8 cellular contexts compared by ENCODE assay signal in the genomic region with DNA sequence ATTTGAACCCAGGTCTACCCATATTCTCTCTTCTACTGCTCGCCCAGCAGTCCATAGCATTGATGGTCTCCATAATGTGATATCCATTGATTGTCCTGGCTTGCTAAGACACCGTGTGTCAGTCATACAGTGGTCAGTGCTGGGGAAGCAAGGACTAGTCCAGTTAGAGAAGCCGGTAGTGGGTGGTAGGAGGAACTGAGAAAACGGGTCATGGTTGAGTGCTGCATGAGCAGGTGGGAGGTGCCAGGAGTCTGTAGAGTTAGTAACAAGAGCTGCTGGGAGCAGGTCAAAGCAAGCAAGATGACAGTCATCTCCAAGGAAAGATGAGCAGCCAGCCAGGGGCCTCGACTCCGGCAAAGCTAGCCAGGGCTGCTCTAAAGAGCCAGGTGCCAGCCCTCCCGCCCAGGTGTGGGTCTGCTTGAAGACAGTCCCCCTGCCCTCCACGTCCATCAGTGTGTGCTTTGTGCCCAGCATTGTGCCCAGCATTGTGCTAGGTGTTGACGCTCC. TPM values are rescaled to one million over a fixed set of nuclear protein-coding genes. Genes with fewer than 3 reads are reported as not detected.
DNase-seq lines count a peak whose midpoint lies in the region; ATAC-seq and TF ChIP-seq lines count a peak whose summit lies in the region.

No MANE protein-coding gene starts in this region.

- CTCF ChIA-PET in RWPE1 (lab: Yijun Ruan, JAX): interaction anchor here (0.7 to 2.4 kb wide), 2 partner anchors 8 to 111 kb away, joined by 3 to 14 read pairs; no protein-coding TSS in a partner anchor

- POLR2A ChIA-PET in RWPE1 (lab: Yijun Ruan, JAX; ENCODE audit: low non-redundant PET): interaction anchor here (0.6 kb wide), 1 partner anchor 14 kb away, joined by 5 read pairs; no protein-coding TSS in a partner anchor

- H3K36me3 Mint-ChIP-seq in activated naive CD4-positive, alpha-beta T cell treated with anti-CD3 and anti-CD28 coated beads, Interleukin-2, amount 50 U/mL, for 24 hours: peaks cover 2% of the 10 kb centered on the region

- TF ChIP-seq CTCF in ascending aorta (IDR thresholded peaks at IDR 0.05): no peak
- no peak for TF ChIP-seq CTCF in RWPE1 (conservative IDR thresholded peaks at IDR 0.05; ENCODE audit: low read depth)

- no peaks in the 10 kb centered on the region for H3K9me3 Mint-ChIP-seq in activated naive CD4-positive, alpha-beta T cell treated with anti-CD3 and anti-CD28 coated beads, Interleukin-2, amount 50 U/mL, for 24 hours

- peaks cover 0 to 6% of the 10 kb centered on the region in 2 donors for H3K4me1 ChIP-seq in ascending aorta

- intact Hi-C loops in left ventricle myocardium superior (cut with micrococcal nuclease): no loop called here
- intact Hi-C loops in ascending aorta (cut with DNase I): no loop called here

- no peaks in the 10 kb centered on the region for H3K36me3 ChIP-seq in ascending aorta

- peak overlapping the region; percentile 10 for H3K27ac Mint-ChIP-seq in activated naive CD4-positive, alpha-beta T cell treated with anti-CD3 and anti-CD28 coated beads, Interleukin-2, amount 50 U/mL, for 24 hours

- H3K27ac ChIP-seq in ascending aorta (no peak overlapping the region), RWPE1 (no peak overlapping the region)

- H3K9me3 ChIP-seq in ascending aorta: no peaks in the 10 kb centered on the region

- ATAC-seq in HG02798 (IDR thresholded peaks at IDR 0.05; ENCODE audit: poor library complexity, unreplicated experiment) (peak; percentile 68), left ventricle myocardium superior (peak; percentile 20)

- H3K4me3 ChIP-seq in ascending aorta: no peak overlapping the region

- H3K27me3 Mint-ChIP-seq in activated naive CD4-positive, alpha-beta T cell treated with anti-CD3 and anti-CD28 coated beads, Interleukin-2, amount 50 U/mL, for 24 hours: no peaks in the 10 kb centered on the region

- H3K27me3 ChIP-seq in ascending aorta: no peaks in the 10 kb centered on the region

- no peak for DNase-seq in activated naive CD4-positive, alpha-beta T cell treated with Interleukin-2 at 50 U/mL for 16 hours
- DNase-seq in NCI-H2196 treated with DMSO at 0.1 percent for 48 hours (lab: John Stamatoyannopoulos, UW; ENCODE audit: unreplicated experiment): peak; percentile 59
- DNase-seq in left ventricle myocardium superior: no peak
- DNase-seq in ascending aorta (ENCODE audit: low spot score in 2 of 2): no peak
- no peak for DNase-seq in effector CD8-positive, alpha-beta T cell (lab: John Stamatoyannopoulos, UW)
- DNase-seq in RWPE1 (ENCODE audit: low spot score): no peak

- no peak overlapping the region for H3K4me3 Mint-ChIP-seq in activated naive CD4-positive, alpha-beta T cell treated with anti-CD3 and anti-CD28 coated beads, Interleukin-2, amount 50 U/mL, for 24 hours

- H3K4me1 Mint-ChIP-seq in activated naive CD4-positive, alpha-beta T cell treated with anti-CD3 and anti-CD28 coated beads, Interleukin-2, amount 50 U/mL, for 24 hours: peaks cover 78% of the 10 kb centered on the region

RNA-seq across cellular contexts. Expression of gene USP3, which starts 29.5 kb away (rescaled TPM):
- total RNA-seq in left ventricle myocardium superior (18.1 TPM), ascending aorta (61.9 TPM)
